Comparison of ENCODE assay signal across 1 cellular context in the genomic region with DNA sequence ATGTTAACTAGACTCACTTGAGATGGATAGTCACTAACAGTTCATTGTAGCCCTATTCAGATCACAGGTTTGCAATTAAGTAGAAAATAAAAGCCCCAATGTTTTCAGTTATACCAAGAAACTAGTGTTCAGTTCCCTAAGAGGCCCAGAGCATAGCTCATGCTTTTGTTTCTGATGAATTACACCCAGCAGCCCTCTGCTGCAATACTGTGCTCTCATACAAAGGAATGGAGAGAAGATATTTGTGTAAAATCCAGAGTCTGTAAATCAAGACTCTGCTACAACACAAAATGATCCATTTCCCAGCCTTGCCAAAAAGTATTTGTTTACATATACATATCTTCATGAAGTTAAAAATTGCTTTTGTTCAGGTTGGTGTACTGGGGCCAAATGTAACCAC.
TF ChIP-seq lines count a peak whose summit lies in the region.

No MANE protein-coding gene starts in this region.

TF ChIP-seq in SK-N-SH treated with all-trans-retinoic acid at 6 μM for 48 hours, 23 proteins besides CTCF, POLR2A, EP300 and RAD21:
- no peak for TF ChIP-seq ZFP3 (CRISPR knock-in tag; IDR thresholded peaks at IDR 0.05)
- TF ChIP-seq ARNTL (CRISPR knock-in tag; IDR thresholded peaks at IDR 0.05; ENCODE audit: borderline replicate concordance, low read depth) = no peak
- TF ChIP-seq ISL1 (CRISPR knock-in tag; IDR thresholded peaks at IDR 0.05) = peak; percentile 36; the same call in 1 of the 2 replicates
